ENCODE assay signal across 1 cellular context in the genomic region with DNA sequence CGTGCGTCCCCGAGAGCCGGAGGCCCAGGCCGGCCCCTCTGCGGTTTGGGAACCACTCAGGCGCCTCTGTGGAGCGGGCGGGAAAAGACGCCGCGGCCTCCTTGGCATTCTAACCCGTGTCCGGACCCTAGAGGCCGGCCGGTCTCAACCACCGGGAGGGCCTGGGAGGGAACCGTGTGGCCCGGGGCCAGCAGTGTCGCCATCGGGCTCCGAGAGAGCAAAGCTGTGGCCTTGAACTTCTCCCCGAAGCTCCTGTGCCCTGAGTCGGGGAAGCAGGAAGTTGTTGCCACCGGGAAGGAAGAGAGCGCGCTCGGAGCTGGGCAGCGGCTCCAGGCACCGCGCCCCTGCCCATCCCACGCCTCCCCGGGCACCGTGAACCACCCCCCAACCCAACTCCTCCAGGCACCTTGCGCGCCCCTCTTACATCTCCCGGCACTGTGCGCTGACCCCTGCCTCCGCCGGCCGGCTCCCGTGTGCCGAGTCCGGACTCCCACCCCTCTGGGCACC.
TF ChIP-seq lines count a peak whose summit lies in the region.

No MANE protein-coding gene starts in this region.

TF ChIP-seq in HEK293, 187 proteins besides CTCF, POLR2A, EP300 and RAD21 (continued from another document and continues in another):
- TF ChIP-seq, protein P1, sequence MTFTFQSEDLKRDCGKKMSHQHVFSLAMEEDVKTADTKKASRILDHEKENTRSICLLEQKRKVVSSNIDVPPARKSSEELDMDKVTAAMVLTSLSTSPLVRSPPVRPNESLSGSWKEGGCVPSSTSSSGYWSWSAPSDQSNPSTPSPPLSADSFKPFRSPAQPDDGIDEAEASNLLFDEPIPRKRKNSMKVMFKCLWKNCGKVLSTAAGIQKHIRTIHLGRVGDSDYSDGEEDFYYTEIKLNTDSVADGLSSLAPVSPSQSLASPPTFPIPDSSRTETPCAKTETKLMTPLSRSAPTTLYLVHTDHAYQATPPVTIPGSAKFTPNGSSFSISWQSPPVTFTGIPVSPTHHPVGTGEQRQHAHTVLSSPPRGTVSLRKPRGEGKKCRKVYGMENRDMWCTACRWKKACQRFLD (tag by site-specific recombination; IDR thresholded peaks at IDR 0.05): no peak
- TF ChIP-seq TCF7L2 (IDR thresholded peaks at IDR 0.05; ENCODE audit: borderline replicate concordance, low read depth, low read length) (no peak), ZNF341 (tag by site-specific recombination; IDR thresholded peaks at IDR 0.05; ENCODE audit: low read depth) (0 out of 2 replicates have a peak, but pooled peaks have one; percentile 9), SP3 (tag by site-specific recombination; IDR thresholded peaks at IDR 0.05) (peak; percentile 46), ZBTB20 (tag by site-specific recombination; IDR thresholded peaks at IDR 0.05) (peak; percentile 59; the same call in 1 of the 2 replicates), ZNF571 (tag by site-specific recombination; IDR thresholded peaks at IDR 0.05) (no peak), GFI1B (tag by site-specific recombination; IDR thresholded peaks at IDR 0.05) (no peak), ZNF324 (tag by site-specific recombination; IDR thresholded peaks at IDR 0.05) (no peak), ZBTB8A (tag by site-specific recombination; IDR thresholded peaks at IDR 0.05) (peak; percentile 79), ZNF501 (tag by site-specific recombination; IDR thresholded peaks at IDR 0.05) (peak; percentile 48), ZNF274 (IDR thresholded peaks at IDR 0.05; ENCODE audit: low read length) (no peak), ZNF274 (tag by site-specific recombination; IDR thresholded peaks at IDR 0.05; ENCODE audit: borderline replicate concordance) (no peak), ZNF292 (tag by site-specific recombination; IDR thresholded peaks at IDR 0.05; ENCODE audit: borderline replicate concordance, low read depth) (no peak), ZNF544 (tag by site-specific recombination; IDR thresholded peaks at IDR 0.05) (no peak), ZNF561 (tag by site-specific recombination; IDR thresholded peaks at IDR 0.05; ENCODE audit: borderline replicate concordance) (peak; percentile 2; the same call in 1 of the 2 replicates), ZFP37 (tag by site-specific recombination; IDR thresholded peaks at IDR 0.05) (0 out of 2 replicates have a peak, but pooled peaks have one; percentile 95), ZNF335 (tag by site-specific recombination; conservative IDR thresholded peaks at IDR 0.05) (peak; percentile 23; the same call in 1 of the 2 replicates), SP7 (tag by site-specific recombination; IDR thresholded peaks at IDR 0.05) (peak; percentile 29; the same call in 1 of the 2 replicates), ZNF624 (tag by site-specific recombination; IDR thresholded peaks at IDR 0.05) (no peak), ZNF558 (tag by site-specific recombination; IDR thresholded peaks at IDR 0.05) (no peak), SCRT1 (tag by site-specific recombination; IDR thresholded peaks at IDR 0.05; ENCODE audit: borderline replicate concordance) (peak; percentile 3; the same call in 1 of the 2 replicates), ZNF184 (tag by site-specific recombination; IDR thresholded peaks at IDR 0.05) (0 out of 2 replicates have a peak, but pooled peaks have one; percentile 27), ZFHX2 (tag by site-specific recombination; conservative IDR thresholded peaks at IDR 0.05) (peak; percentile 78), ZNF610 (tag by site-specific recombination; IDR thresholded peaks at IDR 0.05; ENCODE audit: borderline replicate concordance) (peak; percentile 14; the same call in 1 of the 2 replicates), ZNF391 (tag by site-specific recombination; IDR thresholded peaks at IDR 0.05; ENCODE audit: borderline replicate concordance, low read depth) (no peak), ZSCAN23 (tag by site-specific recombination; IDR thresholded peaks at IDR 0.05) (no peak), ZNF621 (tag by site-specific recombination; IDR thresholded peaks at IDR 0.05) (no peak), ZNF404 (tag by site-specific recombination; IDR thresholded peaks at IDR 0.05) (no peak), ZBTB48 (tag by site-specific recombination; IDR thresholded peaks at IDR 0.05) (0 out of 2 replicates have a peak, but pooled peaks have one; percentile 69), KLF1 (tag by site-specific recombination; IDR thresholded peaks at IDR 0.05) (peak; percentile 32), ZNF366 (tag by site-specific recombination; conservative IDR thresholded peaks at IDR 0.05) (no peak), ZNF76 (tag by site-specific recombination; IDR thresholded peaks at IDR 0.05; ENCODE audit: borderline replicate concordance, low read depth) (peak; percentile 43; the same call in 1 of the 2 replicates), ZNF600 (tag by site-specific recombination; IDR thresholded peaks at IDR 0.05) (peak; percentile 53; the same call in 1 of the 2 replicates)
- TF ChIP-seq, protein P2, sequence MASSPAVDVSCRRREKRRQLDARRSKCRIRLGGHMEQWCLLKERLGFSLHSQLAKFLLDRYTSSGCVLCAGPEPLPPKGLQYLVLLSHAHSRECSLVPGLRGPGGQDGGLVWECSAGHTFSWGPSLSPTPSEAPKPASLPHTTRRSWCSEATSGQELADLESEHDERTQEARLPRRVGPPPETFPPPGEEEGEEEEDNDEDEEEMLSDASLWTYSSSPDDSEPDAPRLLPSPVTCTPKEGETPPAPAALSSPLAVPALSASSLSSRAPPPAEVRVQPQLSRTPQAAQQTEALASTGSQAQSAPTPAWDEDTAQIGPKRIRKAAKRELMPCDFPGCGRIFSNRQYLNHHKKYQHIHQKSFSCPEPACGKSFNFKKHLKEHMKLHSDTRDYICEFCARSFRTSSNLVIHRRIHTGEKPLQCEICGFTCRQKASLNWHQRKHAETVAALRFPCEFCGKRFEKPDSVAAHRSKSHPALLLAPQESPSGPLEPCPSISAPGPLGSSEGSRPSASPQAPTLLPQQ (tag by site-specific recombination; IDR thresholded peaks at IDR 0.05): no peak
- TF ChIP-seq, protein P3, sequence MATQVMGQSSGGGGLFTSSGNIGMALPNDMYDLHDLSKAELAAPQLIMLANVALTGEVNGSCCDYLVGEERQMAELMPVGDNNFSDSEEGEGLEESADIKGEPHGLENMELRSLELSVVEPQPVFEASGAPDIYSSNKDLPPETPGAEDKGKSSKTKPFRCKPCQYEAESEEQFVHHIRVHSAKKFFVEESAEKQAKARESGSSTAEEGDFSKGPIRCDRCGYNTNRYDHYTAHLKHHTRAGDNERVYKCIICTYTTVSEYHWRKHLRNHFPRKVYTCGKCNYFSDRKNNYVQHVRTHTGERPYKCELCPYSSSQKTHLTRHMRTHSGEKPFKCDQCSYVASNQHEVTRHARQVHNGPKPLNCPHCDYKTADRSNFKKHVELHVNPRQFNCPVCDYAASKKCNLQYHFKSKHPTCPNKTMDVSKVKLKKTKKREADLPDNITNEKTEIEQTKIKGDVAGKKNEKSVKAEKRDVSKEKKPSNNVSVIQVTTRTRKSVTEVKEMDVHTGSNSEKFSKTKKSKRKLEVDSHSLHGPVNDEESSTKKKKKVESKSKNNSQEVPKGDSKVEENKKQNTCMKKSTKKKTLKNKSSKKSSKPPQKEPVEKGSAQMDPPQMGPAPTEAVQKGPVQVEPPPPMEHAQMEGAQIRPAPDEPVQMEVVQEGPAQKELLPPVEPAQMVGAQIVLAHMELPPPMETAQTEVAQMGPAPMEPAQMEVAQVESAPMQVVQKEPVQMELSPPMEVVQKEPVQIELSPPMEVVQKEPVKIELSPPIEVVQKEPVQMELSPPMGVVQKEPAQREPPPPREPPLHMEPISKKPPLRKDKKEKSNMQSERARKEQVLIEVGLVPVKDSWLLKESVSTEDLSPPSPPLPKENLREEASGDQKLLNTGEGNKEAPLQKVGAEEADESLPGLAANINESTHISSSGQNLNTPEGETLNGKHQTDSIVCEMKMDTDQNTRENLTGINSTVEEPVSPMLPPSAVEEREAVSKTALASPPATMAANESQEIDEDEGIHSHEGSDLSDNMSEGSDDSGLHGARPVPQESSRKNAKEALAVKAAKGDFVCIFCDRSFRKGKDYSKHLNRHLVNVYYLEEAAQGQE (tag by site-specific recombination; IDR thresholded peaks at IDR 0.05): no peak
- TF ChIP-seq, protein P4, sequence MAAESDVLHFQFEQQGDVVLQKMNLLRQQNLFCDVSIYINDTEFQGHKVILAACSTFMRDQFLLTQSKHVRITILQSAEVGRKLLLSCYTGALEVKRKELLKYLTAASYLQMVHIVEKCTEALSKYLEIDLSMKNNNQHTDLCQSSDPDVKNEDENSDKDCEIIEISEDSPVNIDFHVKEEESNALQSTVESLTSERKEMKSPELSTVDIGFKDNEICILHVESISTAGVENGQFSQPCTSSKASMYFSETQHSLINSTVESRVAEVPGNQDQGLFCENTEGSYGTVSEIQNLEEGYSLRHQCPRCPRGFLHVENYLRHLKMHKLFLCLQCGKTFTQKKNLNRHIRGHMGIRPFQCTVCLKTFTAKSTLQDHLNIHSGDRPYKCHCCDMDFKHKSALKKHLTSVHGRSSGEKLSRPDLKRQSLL (tag by site-specific recombination; IDR thresholded peaks at IDR 0.05): peak; percentile 55; the same call in 1 of the 2 replicates
- TF ChIP-seq, protein P5, sequence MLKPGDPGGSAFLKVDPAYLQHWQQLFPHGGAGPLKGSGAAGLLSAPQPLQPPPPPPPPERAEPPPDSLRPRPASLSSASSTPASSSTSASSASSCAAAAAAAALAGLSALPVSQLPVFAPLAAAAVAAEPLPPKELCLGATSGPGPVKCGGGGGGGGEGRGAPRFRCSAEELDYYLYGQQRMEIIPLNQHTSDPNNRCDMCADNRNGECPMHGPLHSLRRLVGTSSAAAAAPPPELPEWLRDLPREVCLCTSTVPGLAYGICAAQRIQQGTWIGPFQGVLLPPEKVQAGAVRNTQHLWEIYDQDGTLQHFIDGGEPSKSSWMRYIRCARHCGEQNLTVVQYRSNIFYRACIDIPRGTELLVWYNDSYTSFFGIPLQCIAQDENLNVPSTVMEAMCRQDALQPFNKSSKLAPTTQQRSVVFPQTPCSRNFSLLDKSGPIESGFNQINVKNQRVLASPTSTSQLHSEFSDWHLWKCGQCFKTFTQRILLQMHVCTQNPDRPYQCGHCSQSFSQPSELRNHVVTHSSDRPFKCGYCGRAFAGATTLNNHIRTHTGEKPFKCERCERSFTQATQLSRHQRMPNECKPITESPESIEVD (tag by site-specific recombination; IDR thresholded peaks at IDR 0.05): no peak
- TF ChIP-seq, protein P6, sequence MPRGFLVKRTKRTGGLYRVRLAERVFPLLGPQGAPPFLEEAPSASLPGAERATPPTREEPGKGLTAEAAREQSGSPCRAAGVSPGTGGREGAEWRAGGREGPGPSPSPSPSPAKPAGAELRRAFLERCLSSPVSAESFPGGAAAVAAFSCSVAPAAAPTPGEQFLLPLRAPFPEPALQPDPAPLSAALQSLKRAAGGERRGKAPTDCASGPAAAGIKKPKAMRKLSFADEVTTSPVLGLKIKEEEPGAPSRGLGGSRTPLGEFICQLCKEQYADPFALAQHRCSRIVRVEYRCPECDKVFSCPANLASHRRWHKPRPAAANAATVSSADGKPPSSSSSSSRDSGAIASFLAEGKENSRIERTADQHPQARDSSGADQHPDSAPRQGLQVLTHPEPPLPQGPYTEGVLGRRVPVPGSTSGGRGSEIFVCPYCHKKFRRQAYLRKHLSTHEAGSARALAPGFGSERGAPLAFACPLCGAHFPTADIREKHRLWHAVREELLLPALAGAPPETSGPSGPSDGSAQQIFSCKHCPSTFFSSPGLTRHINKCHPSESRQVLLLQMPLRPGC (tag by site-specific recombination; IDR thresholded peaks at IDR 0.05): 0 out of 2 replicates have a peak, but pooled peaks have one; percentile 48
- TF ChIP-seq, protein P7, sequence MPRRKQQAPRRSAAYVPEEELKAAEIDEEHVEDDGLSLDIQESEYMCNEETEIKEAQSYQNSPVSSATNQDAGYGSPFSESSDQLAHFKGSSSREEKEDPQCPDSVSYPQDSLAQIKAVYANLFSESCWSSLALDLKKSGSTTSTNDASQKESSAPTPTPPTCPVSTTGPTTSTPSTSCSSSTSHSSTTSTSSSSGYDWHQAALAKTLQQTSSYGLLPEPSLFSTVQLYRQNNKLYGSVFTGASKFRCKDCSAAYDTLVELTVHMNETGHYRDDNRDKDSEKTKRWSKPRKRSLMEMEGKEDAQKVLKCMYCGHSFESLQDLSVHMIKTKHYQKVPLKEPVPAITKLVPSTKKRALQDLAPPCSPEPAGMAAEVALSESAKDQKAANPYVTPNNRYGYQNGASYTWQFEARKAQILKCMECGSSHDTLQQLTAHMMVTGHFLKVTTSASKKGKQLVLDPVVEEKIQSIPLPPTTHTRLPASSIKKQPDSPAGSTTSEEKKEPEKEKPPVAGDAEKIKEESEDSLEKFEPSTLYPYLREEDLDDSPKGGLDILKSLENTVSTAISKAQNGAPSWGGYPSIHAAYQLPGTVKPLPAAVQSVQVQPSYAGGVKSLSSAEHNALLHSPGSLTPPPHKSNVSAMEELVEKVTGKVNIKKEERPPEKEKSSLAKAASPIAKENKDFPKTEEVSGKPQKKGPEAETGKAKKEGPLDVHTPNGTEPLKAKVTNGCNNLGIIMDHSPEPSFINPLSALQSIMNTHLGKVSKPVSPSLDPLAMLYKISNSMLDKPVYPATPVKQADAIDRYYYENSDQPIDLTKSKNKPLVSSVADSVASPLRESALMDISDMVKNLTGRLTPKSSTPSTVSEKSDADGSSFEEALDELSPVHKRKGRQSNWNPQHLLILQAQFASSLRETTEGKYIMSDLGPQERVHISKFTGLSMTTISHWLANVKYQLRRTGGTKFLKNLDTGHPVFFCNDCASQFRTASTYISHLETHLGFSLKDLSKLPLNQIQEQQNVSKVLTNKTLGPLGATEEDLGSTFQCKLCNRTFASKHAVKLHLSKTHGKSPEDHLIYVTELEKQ (tag by site-specific recombination; IDR thresholded peaks at IDR 0.05; ENCODE audit: borderline replicate concordance): no peak
- TF ChIP-seq, protein P8, sequence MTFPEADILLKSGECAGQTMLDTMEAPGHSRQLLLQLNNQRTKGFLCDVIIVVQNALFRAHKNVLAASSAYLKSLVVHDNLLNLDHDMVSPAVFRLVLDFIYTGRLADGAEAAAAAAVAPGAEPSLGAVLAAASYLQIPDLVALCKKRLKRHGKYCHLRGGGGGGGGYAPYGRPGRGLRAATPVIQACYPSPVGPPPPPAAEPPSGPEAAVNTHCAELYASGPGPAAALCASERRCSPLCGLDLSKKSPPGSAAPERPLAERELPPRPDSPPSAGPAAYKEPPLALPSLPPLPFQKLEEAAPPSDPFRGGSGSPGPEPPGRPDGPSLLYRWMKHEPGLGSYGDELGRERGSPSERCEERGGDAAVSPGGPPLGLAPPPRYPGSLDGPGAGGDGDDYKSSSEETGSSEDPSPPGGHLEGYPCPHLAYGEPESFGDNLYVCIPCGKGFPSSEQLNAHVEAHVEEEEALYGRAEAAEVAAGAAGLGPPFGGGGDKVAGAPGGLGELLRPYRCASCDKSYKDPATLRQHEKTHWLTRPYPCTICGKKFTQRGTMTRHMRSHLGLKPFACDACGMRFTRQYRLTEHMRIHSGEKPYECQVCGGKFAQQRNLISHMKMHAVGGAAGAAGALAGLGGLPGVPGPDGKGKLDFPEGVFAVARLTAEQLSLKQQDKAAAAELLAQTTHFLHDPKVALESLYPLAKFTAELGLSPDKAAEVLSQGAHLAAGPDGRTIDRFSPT (tag by site-specific recombination; IDR thresholded peaks at IDR 0.05): peak; percentile 89
- TF ChIP-seq, protein P9, sequence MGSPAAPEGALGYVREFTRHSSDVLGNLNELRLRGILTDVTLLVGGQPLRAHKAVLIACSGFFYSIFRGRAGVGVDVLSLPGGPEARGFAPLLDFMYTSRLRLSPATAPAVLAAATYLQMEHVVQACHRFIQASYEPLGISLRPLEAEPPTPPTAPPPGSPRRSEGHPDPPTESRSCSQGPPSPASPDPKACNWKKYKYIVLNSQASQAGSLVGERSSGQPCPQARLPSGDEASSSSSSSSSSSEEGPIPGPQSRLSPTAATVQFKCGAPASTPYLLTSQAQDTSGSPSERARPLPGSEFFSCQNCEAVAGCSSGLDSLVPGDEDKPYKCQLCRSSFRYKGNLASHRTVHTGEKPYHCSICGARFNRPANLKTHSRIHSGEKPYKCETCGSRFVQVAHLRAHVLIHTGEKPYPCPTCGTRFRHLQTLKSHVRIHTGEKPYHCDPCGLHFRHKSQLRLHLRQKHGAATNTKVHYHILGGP (tag by site-specific recombination; IDR thresholded peaks at IDR 0.05): no peak
